Comparison of ENCODE assay signal across 1 cellular context in the genomic region with DNA sequence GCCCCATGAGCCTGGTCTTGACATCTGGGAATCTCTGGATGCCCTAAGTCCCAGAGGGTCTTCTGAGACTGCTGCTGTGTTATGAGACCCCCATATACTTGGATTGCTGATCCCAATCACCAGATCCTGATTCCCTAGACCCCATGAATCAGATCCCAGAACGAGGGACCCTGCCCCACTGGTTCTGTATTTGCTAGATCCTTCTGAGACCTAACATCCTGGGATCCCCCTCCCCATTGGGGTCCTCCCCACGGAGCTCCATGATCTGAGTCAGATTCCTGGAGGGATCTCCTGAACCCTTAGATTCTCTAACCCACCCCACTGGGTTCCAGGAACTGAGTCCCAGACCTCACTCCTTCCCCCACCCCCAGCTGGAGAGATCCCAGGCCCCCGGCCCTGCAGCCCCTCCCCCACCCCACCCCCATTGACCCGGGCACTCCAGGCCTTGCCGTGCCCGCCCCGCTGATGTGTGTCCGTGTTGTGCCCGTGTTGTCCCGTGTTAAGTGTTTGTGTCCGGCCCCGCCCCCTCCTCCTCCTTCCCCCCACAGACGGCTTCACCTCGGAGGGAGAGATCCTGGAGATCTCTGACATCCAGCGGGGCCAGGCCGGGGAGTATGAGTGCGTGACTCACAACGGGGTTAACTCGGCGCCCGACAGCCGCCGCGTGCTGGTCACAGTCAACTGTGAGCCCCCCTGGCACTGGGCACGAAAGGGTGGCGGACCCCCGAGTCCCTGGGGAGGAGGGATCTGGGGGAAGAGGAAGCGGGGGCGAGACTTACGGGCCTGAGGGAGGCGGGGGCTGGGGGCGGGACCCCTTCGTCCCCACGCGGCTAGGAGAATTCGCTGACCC.
A peak's percentile ranks its signal among the peaks of the same experiment; 100 is the strongest.
TF ChIP-seq lines count a peak whose summit lies in the region.

No MANE protein-coding gene starts in this region.

TF ChIP-seq in K562, 482 proteins besides CTCF, POLR2A, EP300 and RAD21:
- TF ChIP-seq CBX3 (IDR thresholded peaks at IDR 0.05; ENCODE audit: borderline replicate concordance in 1 of 2, low read length in 2 of 2) (no peak), TOE1 (IDR thresholded peaks at IDR 0.05; ENCODE audit: borderline replicate concordance) (no peak), TOE1 (CRISPR knock-in tag; IDR thresholded peaks at IDR 0.05; ENCODE audit: borderline replicate concordance, low read depth) (no peak), RBM22 (IDR thresholded peaks at IDR 0.05; ENCODE audit: low read depth, low read length, poor library complexity, severe bottlenecking) (no peak), PPARD (CRISPR knock-in tag; IDR thresholded peaks at IDR 0.05) (no peak), MED1 (CRISPR knock-in tag; IDR thresholded peaks at IDR 0.05; ENCODE audit: borderline replicate concordance) (no peak), MXI1 (IDR thresholded peaks at IDR 0.05; ENCODE audit: low read depth, low read length) (no peak), ZBTB7A (IDR thresholded peaks at IDR 0.05; ENCODE audit: borderline replicate concordance, control insufficient read depth, low read depth, low read length) (0 out of 2 replicates have a peak, but pooled peaks have one; percentile 16), BMI1 (IDR thresholded peaks at IDR 0.05; ENCODE audit: low read length) (no peak), EGR1 (conservative IDR thresholded peaks at IDR 0.05) (0 out of 2 replicates have a peak, but pooled peaks have one; percentile 9)
- TF ChIP-seq, protein P1, sequence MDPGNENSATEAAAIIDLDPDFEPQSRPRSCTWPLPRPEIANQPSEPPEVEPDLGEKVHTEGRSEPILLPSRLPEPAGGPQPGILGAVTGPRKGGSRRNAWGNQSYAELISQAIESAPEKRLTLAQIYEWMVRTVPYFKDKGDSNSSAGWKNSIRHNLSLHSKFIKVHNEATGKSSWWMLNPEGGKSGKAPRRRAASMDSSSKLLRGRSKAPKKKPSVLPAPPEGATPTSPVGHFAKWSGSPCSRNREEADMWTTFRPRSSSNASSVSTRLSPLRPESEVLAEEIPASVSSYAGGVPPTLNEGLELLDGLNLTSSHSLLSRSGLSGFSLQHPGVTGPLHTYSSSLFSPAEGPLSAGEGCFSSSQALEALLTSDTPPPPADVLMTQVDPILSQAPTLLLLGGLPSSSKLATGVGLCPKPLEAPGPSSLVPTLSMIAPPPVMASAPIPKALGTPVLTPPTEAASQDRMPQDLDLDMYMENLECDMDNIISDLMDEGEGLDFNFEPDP (CRISPR knock-in tag; IDR thresholded peaks at IDR 0.05) = no peak
- TF ChIP-seq, protein P2, sequence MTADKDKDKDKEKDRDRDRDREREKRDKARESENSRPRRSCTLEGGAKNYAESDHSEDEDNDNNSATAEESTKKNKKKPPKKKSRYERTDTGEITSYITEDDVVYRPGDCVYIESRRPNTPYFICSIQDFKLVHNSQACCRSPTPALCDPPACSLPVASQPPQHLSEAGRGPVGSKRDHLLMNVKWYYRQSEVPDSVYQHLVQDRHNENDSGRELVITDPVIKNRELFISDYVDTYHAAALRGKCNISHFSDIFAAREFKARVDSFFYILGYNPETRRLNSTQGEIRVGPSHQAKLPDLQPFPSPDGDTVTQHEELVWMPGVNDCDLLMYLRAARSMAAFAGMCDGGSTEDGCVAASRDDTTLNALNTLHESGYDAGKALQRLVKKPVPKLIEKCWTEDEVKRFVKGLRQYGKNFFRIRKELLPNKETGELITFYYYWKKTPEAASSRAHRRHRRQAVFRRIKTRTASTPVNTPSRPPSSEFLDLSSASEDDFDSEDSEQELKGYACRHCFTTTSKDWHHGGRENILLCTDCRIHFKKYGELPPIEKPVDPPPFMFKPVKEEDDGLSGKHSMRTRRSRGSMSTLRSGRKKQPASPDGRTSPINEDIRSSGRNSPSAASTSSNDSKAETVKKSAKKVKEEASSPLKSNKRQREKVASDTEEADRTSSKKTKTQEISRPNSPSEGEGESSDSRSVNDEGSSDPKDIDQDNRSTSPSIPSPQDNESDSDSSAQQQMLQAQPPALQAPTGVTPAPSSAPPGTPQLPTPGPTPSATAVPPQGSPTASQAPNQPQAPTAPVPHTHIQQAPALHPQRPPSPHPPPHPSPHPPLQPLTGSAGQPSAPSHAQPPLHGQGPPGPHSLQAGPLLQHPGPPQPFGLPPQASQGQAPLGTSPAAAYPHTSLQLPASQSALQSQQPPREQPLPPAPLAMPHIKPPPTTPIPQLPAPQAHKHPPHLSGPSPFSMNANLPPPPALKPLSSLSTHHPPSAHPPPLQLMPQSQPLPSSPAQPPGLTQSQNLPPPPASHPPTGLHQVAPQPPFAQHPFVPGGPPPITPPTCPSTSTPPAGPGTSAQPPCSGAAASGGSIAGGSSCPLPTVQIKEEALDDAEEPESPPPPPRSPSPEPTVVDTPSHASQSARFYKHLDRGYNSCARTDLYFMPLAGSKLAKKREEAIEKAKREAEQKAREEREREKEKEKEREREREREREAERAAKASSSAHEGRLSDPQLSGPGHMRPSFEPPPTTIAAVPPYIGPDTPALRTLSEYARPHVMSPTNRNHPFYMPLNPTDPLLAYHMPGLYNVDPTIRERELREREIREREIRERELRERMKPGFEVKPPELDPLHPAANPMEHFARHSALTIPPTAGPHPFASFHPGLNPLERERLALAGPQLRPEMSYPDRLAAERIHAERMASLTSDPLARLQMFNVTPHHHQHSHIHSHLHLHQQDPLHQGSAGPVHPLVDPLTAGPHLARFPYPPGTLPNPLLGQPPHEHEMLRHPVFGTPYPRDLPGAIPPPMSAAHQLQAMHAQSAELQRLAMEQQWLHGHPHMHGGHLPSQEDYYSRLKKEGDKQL (CRISPR knock-in tag; IDR thresholded peaks at IDR 0.05; ENCODE audit: borderline replicate concordance) = no peak
